ENCODE assay signal across 1 cellular context in genomic region chr13:112117955-112118302, GRCh38.
TF ChIP-seq lines count a peak whose summit lies in the region.

No MANE protein-coding gene starts in this region.

TF ChIP-seq in GM23338, 12 proteins besides CTCF, POLR2A, EP300 and RAD21 (continued from another document):
- TF ChIP-seq REST (IDR thresholded peaks at IDR 0.05; ENCODE audit: unreplicated experiment) (no peak), ZNF462 (CRISPR knock-in tag; IDR thresholded peaks at IDR 0.05) (no peak)
